1 cellular context compared by ENCODE assay signal in the genomic region with DNA sequence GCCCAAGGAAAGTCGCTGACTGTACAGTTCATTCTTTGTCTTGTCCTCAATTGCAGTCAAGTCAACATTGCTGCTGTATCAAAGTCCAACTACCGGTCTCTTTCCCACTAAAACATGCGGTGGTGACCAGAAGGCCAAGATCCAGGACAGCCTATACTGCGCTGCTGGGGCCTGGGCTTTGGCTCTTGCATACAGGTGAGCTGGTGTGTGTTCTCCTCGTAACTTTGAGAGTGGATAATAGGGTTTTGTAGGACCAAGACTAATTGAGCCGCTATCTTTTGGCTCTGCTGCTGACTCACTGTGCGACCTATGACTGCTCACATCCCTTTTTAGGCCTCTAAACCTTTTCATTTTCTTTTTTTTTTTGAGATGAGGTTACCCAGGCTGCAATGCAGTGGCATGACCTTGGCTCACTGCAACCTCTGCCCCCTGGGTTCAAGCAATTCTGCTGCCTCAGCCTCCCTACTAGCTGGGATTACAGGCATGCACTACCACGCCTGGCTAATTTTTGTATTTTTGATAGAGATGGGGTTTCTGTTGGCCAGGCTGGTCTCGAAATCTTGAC.
TF ChIP-seq lines count a peak whose summit lies in the region.

No MANE protein-coding gene starts in this region.

TF ChIP-seq in GM12878, 131 proteins besides CTCF, POLR2A, EP300 and RAD21:
- TF ChIP-seq TARDBP (IDR thresholded peaks at IDR 0.05; ENCODE audit: borderline replicate concordance) (no peak), RFX5 (IDR thresholded peaks at IDR 0.05; ENCODE audit: low read depth, low read length) (no peak), SRF (IDR thresholded peaks at IDR 0.05; ENCODE audit: low read depth in 2 of 2, low read length in 2 of 2) (no peak), BACH1 (IDR thresholded peaks at IDR 0.05; ENCODE audit: borderline replicate concordance) (no peak)
